ENCODE assay signal across 8 cellular contexts in genomic region chr4:76067652-76068286, GRCh38. TPM values are rescaled to one million over a fixed set of nuclear protein-coding genes. Genes with fewer than 3 reads are reported as not detected.
DNase-seq lines count a peak whose midpoint lies in the region; ATAC-seq, FAIRE-seq and TF ChIP-seq lines count a peak whose summit lies in the region.

No MANE protein-coding gene starts in this region.

- peak; percentile 88 to 92; a peak in 5 of 6 replicates for ATAC-seq in A549
- peak; percentile 49 for ATAC-seq in HG03442 (IDR thresholded peaks at IDR 0.05; ENCODE audit: unreplicated experiment)
- peak; percentile 92 for ATAC-seq in mucosa of descending colon

- no peak overlapping the region for H3K27ac ChIP-seq in A549

- POLR2A ChIA-PET in A549 (lab: Yijun Ruan, JAX): no interaction called here

- WGBS in A549 (ENCODE audit: missing lambda C conversion rate): 0% methylated on average over 2 of the region's 2 CpGs

- peak; percentile 76 to 80 for TF ChIP-seq RAD21 in A549 (conservative IDR thresholded peaks at IDR 0.05 in 1 of 2, IDR thresholded peaks at IDR 0.05 in 1 of 2)

- no peak overlapping the region for H3K4me3 ChIP-seq in A549
- no peak overlapping the region for H3K4me3 ChIP-seq in mucosa of descending colon

- H3K9me3 ChIP-seq in A549 (no peaks in the 10 kb centered on the region), mucosa of descending colon (no peaks in the 10 kb centered on the region)

- DNase-seq in A549 (ENCODE audit: low read depth in 1 of 2, low spot score in 1 of 2): peak; percentile 52 to 61
- DNase-seq in GM13976 (ENCODE audit: low spot score): peak; percentile 75
- peak; percentile 27 to 82 for DNase-seq in NOMO-1 (lab: John Stamatoyannopoulos, UW; ENCODE audit: unreplicated experiment in 2 of 2)
- peak; percentile 80 for DNase-seq in activated CD8-positive, alpha-beta memory T cell treated with anti-CD3 and anti-CD28 coated beads for 24 hours
- DNase-seq in mucosa of descending colon: peak in 2 of 3 donors; percentile 70 to 95
- DNase-seq in stimulated activated CD8-positive, alpha-beta memory T cell treated with anti-CD3 and anti-CD28 coated beads, Interleukin-4, amount 100 ng/mL, for 48 hours: peak; percentile 80

- intact Hi-C loops in mucosa of descending colon (cut with DNase I, micrococcal nuclease): loop anchor here (5.0 to 10.0 kb wide), 2 partner anchors 70 to 173 kb away; no protein-coding TSS in a partner anchor

- no peak overlapping the region for H3K4me2 ChIP-seq in A549

- CTCF ChIA-PET in A549 (lab: Yijun Ruan, JAX): interaction anchor here (0.6 to 3.9 kb wide), 7 partner anchors 14 to 152 kb away, joined by 3 to 28 read pairs (median 4); no protein-coding TSS in a partner anchor

- H3K36me3 ChIP-seq in mucosa of descending colon (ENCODE audit: low read depth): no peaks in the 10 kb centered on the region

- TF ChIP-seq EP300 in A549 (IDR thresholded peaks at IDR 0.05): no peak

- TF ChIP-seq CTCF in A549 (IDR thresholded peaks at IDR 0.05) (peak; percentile 76), GM13976 (IDR thresholded peaks at IDR 0.05; ENCODE audit: borderline replicate concordance, control extremely low read depth, extremely low read depth, insufficient read depth, missing control alignments) (peak; percentile 70), mucosa of descending colon (IDR thresholded peaks at IDR 0.05) (peak; percentile 75)

- in situ Hi-C loops in GM13976 (cut with MboI; ENCODE audit: low sequenced_read_pairs, unreplicated experiment): loop anchor here (5.0 to 10.0 kb wide), 2 partner anchors 65 to 163 kb away; partner anchors contain the start of gene PPEF2

- no peak for FAIRE-seq in A549 (lab: Jason Lieb, UNC)
- FAIRE-seq in endometrium (lab: Jason Lieb, UNC): peak; percentile 91

- TF ChIP-seq POLR2A in A549 (IDR thresholded peaks at IDR 0.05; ENCODE audit: low read length): no peak

- H3K4me1 ChIP-seq in A549: no peaks in the 10 kb centered on the region
- H3K4me1 ChIP-seq in mucosa of descending colon (ENCODE audit: low read depth): no peaks in the 10 kb centered on the region

TF ChIP-seq in A549, 52 proteins besides CTCF, POLR2A, EP300 and RAD21:
- TF ChIP-seq USF2 (IDR thresholded peaks at IDR 0.05) (no peak), SMC3 (IDR thresholded peaks at IDR 0.05) (peak; percentile 63)

RNA-seq across cellular contexts. Expression of gene ART3, which starts 6.7 kb away (rescaled TPM):
- not detected in 2 replicates for polyA plus RNA-seq in A549 (2011; rRNA removed)
- not detected in 2 replicates for polyA plus RNA-seq in A549 (2012; cell fraction: cytosol; rRNA removed)
- polyA plus RNA-seq in A549 (2012; cell fraction: nucleus; rRNA removed): not detected in 2 replicates
- not detected in 3 replicates for polyA plus RNA-seq in A549 (2017; fragmentation: RNase III; extraction: RNeasy Plus Mini Kit Qiagen cat#74134 plus additional on column Dnase treatment)
- polyA minus RNA-seq in A549 (2011; rRNA and poly(A)+ RNA removed): not detected in 2 replicates
- 1 to 10 TPM in 2 of 3 donors, not detected in 1; 1.1 to 2.2 TPM for total RNA-seq in mucosa of descending colon

RNA-seq across cellular contexts. Expression of gene CXCL11, which starts 31.9 kb away (rescaled TPM):
- polyA plus RNA-seq in A549 (2011; rRNA removed) (not detected in 2 replicates), A549 (2017; fragmentation: RNase III; extraction: RNeasy Plus Mini Kit Qiagen cat#74134 plus additional on column Dnase treatment) (not detected in 3 replicates)
- not detected in 2 replicates for polyA plus RNA-seq in A549 (2012; cell fraction: cytosol; rRNA removed)
- not detected in 2 replicates for polyA plus RNA-seq in A549 (2012; cell fraction: nucleus; rRNA removed)
- not detected in 2 replicates for polyA minus RNA-seq in A549 (2011; rRNA and poly(A)+ RNA removed)
- total RNA-seq in mucosa of descending colon: under 1 TPM in 2 of 3 donors, not detected in 1; 0.19 to 0.72 TPM

RNA-seq across cellular contexts. Expression of gene CXCL10, which starts 44.5 kb away (rescaled TPM):
- polyA plus RNA-seq in A549 (2011; rRNA removed) (not detected in 2 replicates), A549 (2017; fragmentation: RNase III; extraction: RNeasy Plus Mini Kit Qiagen cat#74134 plus additional on column Dnase treatment) (not detected in 3 replicates)
- polyA plus RNA-seq in A549 (2012; cell fraction: cytosol; rRNA removed): not detected in 2 replicates
- polyA plus RNA-seq in A549 (2012; cell fraction: nucleus; rRNA removed): not detected in 2 replicates
- polyA minus RNA-seq in A549 (2011; rRNA and poly(A)+ RNA removed): not detected in 2 replicates
- total RNA-seq in mucosa of descending colon: 1 to 10 TPM; 1.4 to 2.2 (median 2.1) TPM
